ENCODE assay signal across 22 cellular contexts in genomic region chr17:46874906-46875305, GRCh38. TPM values are rescaled to one million over a fixed set of nuclear protein-coding genes. Genes with fewer than 3 reads are reported as not detected.
"Had no signal": no experiment of that assay in that cellular context is flagged by ENCODE, and none has a peak within 500 bp of the region (broad histone marks: within the 10 kb centered on the region; RNA-seq: fewer than 3 reads in every experiment).

No MANE protein-coding gene starts in this region.

- H3K27ac ChIP-seq: coronary artery, gastroesophageal sphincter, heart left ventricle, prostate gland, right atrium auricular region, skin epidermis, tibial nerve, uterus, VCaP had no signal

- H3K4me3 ChIP-seq: coronary artery, gastroesophageal sphincter, heart left ventricle, prostate gland, right atrium auricular region, skin epidermis, tibial nerve, uterus had no signal

- DNase-seq: activated CD4-positive, alpha-beta T cell treated with anti-CD3 and anti-CD28 coated beads for 1 hour; activated CD8-positive, alpha-beta memory T cell treated with anti-CD3 and anti-CD28 coated beads for 24 hours; activated CD8-positive, alpha-beta memory T cell treated with anti-CD3 and anti-CD28 coated beads, Interleukin-2, amount 50 U/mL, for 48 hours; activated effector memory CD4-positive, alpha-beta T cell treated with anti-CD3 and anti-CD28 coated beads, Interleukin-2, amount 50 U/mL, for 16 hours; activated naive CD4-positive, alpha-beta T cell treated with anti-CD3 and anti-CD28 coated beads, Interleukin-2, amount 50 U/mL, for 16 hours; activated T-cell treated with anti-CD3 and anti-CD28 coated beads, Interleukin-2, amount 50 U/mL, for 48 hours; aorta; heart left ventricle; kidney glomerular epithelial cell; left ventricle myocardium superior; T1000; uterus had no signal

- H3K27me3 ChIP-seq: heart left ventricle, right atrium auricular region, tibial nerve, uterus had no signal

- H3K36me3 ChIP-seq: gastroesophageal sphincter, heart left ventricle, prostate gland, right atrium auricular region, tibial nerve, uterus had no signal

- H3K9me3 ChIP-seq: gastroesophageal sphincter, heart left ventricle, prostate gland, right atrium auricular region, tibial nerve, uterus had no signal

- H3K4me1 ChIP-seq: gastroesophageal sphincter, prostate gland, uterus had no signal

- ATAC-seq: esophagus mucosa, gastroesophageal sphincter, heart left ventricle, left ventricle myocardium superior had no signal

RNA-seq across cellular contexts. Expression of gene WNT9B, which starts 23.5 kb away (rescaled TPM):
- total RNA-seq: esophagus mucosa, osteocyte had no signal
- polyA plus RNA-seq: neural cell had no signal
